28 cellular contexts compared by ENCODE assay signal in the genomic region with DNA sequence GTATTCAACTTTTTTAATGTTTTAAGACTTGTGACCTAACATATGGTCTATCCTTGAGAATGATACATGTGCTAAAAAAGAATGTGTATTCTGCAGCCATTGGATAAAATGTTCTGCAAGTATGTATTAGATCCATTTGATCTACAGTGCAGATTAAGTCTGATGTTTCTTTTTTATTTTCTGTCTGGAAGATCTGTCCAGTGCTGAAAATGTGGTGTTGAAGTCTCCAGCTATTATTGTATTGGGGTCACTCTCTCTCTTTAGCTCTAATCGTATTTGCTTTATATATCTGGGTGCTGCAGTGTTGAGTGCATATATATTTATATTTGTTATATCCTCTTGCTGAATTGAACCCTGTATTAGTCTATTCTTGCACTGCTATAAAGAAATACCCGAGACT.
"Had no signal": no experiment of that assay in that cellular context is flagged by ENCODE, and none has a peak within 500 bp of the region (broad histone marks: within the 10 kb centered on the region; RNA-seq: fewer than 3 reads in every experiment).

No MANE protein-coding gene starts in this region.

- H3K27me3 Mint-ChIP-seq: natural killer cell treated with Interleukin-12 subunit alpha and Interleukin-12 subunit beta and Interleukin-15 and Interleukin-18, amount 100 ng/mL, for 72 hours; stimulated activated naive CD8-positive, alpha-beta T cell treated with anti-CD3 and anti-CD28 coated beads, Interleukin-15, Interleukin-2, amounts not matched to agents 100 ng/mL and 50 ng/mL, for 24 hours had no signal

- H3K36me3 Mint-ChIP-seq: stimulated activated effector memory CD8-positive, alpha-beta T cell treated with anti-CD3 and anti-CD28 coated beads, Interleukin-12 subunit alpha, Interleukin-12 subunit beta, amount 100 ng/mL, for 72 hours had no signal

- H3K27ac ChIP-seq: left ventricle myocardium inferior, ovary, prostate gland, skin epidermis, suprapubic skin, thoracic aorta, tibial artery, upper lobe of right lung had no signal

- H3K27ac Mint-ChIP-seq: natural killer cell treated with Interleukin-12 subunit alpha and Interleukin-12 subunit beta and Interleukin-15 and Interleukin-18, amount 100 ng/mL, for 72 hours; stimulated activated effector memory CD8-positive, alpha-beta T cell treated with anti-CD3 and anti-CD28 coated beads, Interleukin-12 subunit alpha, Interleukin-12 subunit beta, amount 100 ng/mL, for 72 hours; stimulated activated naive CD8-positive, alpha-beta T cell treated with anti-CD3 and anti-CD28 coated beads, Interleukin-15, Interleukin-2, amounts not matched to agents 100 ng/mL and 50 ng/mL, for 24 hours had no signal

- H3K4me1 Mint-ChIP-seq: naive thymus-derived CD4-positive, alpha-beta T cell; stimulated activated effector memory CD8-positive, alpha-beta T cell treated with anti-CD3 and anti-CD28 coated beads, Interleukin-12 subunit alpha, Interleukin-12 subunit beta, amount 100 ng/mL, for 72 hours had no signal

- H3K36me3 ChIP-seq: ovary, prostate gland, suprapubic skin, thoracic aorta, upper lobe of right lung had no signal

- H3K4me3 ChIP-seq: left ventricle myocardium inferior, lung, mucosa of descending colon, ovary, prostate gland, skin epidermis, suprapubic skin, thoracic aorta, tibial artery, upper lobe of right lung had no signal

- H3K4me3 Mint-ChIP-seq: naive thymus-derived CD4-positive, alpha-beta T cell; natural killer cell treated with Interleukin-12 subunit alpha and Interleukin-12 subunit beta and Interleukin-15 and Interleukin-18, amount 100 ng/mL, for 72 hours; stimulated activated effector memory CD8-positive, alpha-beta T cell treated with anti-CD3 and anti-CD28 coated beads, Interleukin-12 subunit alpha, Interleukin-12 subunit beta, amount 100 ng/mL, for 72 hours; stimulated activated naive CD8-positive, alpha-beta T cell treated with anti-CD3 and anti-CD28 coated beads, Interleukin-15, Interleukin-2, amounts not matched to agents 100 ng/mL and 50 ng/mL, for 24 hours had no signal

- H3K4me1 ChIP-seq: left ventricle myocardium inferior, prostate gland, suprapubic skin, tibial artery, upper lobe of right lung had no signal

- FAIRE-seq: urothelium cell line had no signal

- H3K9me3 ChIP-seq: prostate gland had no signal

- DNase-seq: hippocampal formation; kidney; left colon; left ventricle myocardium inferior; mesendoderm; midbrain; mucosa of descending colon; naive thymus-derived CD4-positive, alpha-beta T cell; ovary; retina; right cardiac atrium; stimulated activated CD4-positive, alpha-beta T cell treated with anti-CD3 and anti-CD28 coated beads, Interleukin-12 subunit alpha, Interleukin-12 subunit beta, amount 100 ng/mL, for 4 hours; stimulated activated CD4-positive, alpha-beta T cell treated with anti-CD3 and anti-CD28 coated beads, Interleukin-15, amount 100 ng/mL, for 24 hours; stimulated activated CD4-positive, alpha-beta T cell treated with anti-CD3 and anti-CD28 coated beads, Interleukin-2, amount 100 ng/mL, for 24 hours; stimulated activated CD4-positive, alpha-beta T cell treated with anti-CD3 and anti-CD28 coated beads, Interleukin-4, amount 100 ng/mL, for 1 hour; stimulated activated naive CD4-positive, alpha-beta T cell; tibial artery; trophoblast cell; upper lobe of right lung had no signal

- H3K27me3 ChIP-seq: ovary, suprapubic skin, tibial artery, upper lobe of right lung had no signal
